Comparison of ENCODE assay signal across 18 cellular contexts in the genomic region with DNA sequence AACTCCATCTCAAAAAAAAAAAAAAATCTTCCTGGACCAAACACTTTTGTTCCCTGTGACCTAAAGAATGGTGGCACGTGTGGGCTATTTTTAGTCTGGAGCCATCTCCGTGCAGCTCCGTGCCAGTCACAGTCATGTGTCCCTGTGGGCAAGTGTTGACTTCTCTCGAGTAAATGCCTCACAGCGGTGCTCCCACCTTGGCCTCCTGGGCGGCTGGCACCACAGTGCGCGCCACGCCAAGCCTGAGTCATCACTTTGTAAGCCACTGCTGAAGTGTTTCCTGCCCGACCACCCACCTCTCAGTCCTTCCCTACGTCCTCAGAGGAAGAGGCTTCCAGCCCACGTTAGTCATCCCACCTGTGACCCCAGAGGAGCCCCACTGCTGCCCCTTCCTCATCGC. TPM values are rescaled to one million over a fixed set of nuclear protein-coding genes. Genes with fewer than 3 reads are reported as not detected.
DNase-seq lines count a peak whose midpoint lies in the region; ATAC-seq, FAIRE-seq and TF ChIP-seq lines count a peak whose summit lies in the region.
"Had no signal": no experiment of that assay in that cellular context is flagged by ENCODE, and none has a peak within 500 bp of the region (broad histone marks: within the 10 kb centered on the region; RNA-seq: fewer than 3 reads in every experiment).

No MANE protein-coding gene starts in this region.

- no peaks in the 10 kb centered on the region for H3K9me3 Mint-ChIP-seq in WTC11
- H3K9me3 Mint-ChIP-seq: activated naive CD4-positive, alpha-beta T cell treated with anti-CD3 and anti-CD28 coated beads, Interleukin-2, amount 50 U/mL, for 72 hours; IgD-negative memory B cell had no signal

- H3K27ac ChIP-seq in HepG2 (ENCODE audit: extremely low read length, insufficient read depth, low read length) (no peak overlapping the region), right lobe of liver (no peak overlapping the region), right cardiac atrium (ENCODE audit: low read length) (peak overlapping the region; percentile 37)
- H3K27ac ChIP-seq: neutrophil, spleen, thoracic aorta, VCaP had no signal

- no peaks in the 10 kb centered on the region for H3K9me3 ChIP-seq in HepG2 (ENCODE audit: low read length)
- H3K9me3 ChIP-seq in right lobe of liver = no peaks in the 10 kb centered on the region
- H3K9me3 ChIP-seq in right cardiac atrium (ENCODE audit: control insufficient read depth, low read length) = no peaks in the 10 kb centered on the region
- H3K9me3 ChIP-seq: neutrophil, spleen, thoracic aorta had no signal

- H2AFZ ChIP-seq in HepG2 (ENCODE audit: low read length) = no peak overlapping the region

- TF ChIP-seq POLR2A in HepG2 (IDR thresholded peaks at IDR 0.05; ENCODE audit: insufficient read depth in 1 of 2, low read depth in 2 of 2, low read length in 2 of 2) = no peak
- no peak for TF ChIP-seq POLR2A in right lobe of liver (IDR thresholded peaks at IDR 0.05)

- in situ Hi-C loops in HepG2 (cut with HindIII; ENCODE audit: extremely low pct_ligation_motif_present, low pct_unique_long_range_greater_than_20kb) = no loop called here

- intact Hi-C loops in HepG2 (cut with micrococcal nuclease; ENCODE audit: unreplicated experiment) (no loop called here), right lobe of liver (cut with DNase I) (no loop called here), right cardiac atrium (cut with DNase I) (loop anchor here in 1 of 4 donors (5.0 kb wide), 1 partner anchor 50 kb away; a partner anchor contains a TSS)

- H3K27me3 ChIP-seq in HepG2 (ENCODE audit: control insufficient read depth in 1 of 2, insufficient read depth in 2 of 2, low read length in 2 of 2) (no peaks in the 10 kb centered on the region), right lobe of liver (no peaks in the 10 kb centered on the region), right cardiac atrium (ENCODE audit: control insufficient read depth, insufficient read depth) (no peaks in the 10 kb centered on the region)
- H3K27me3 ChIP-seq: neutrophil, spleen had no signal

- H3K79me2 ChIP-seq in HepG2 (ENCODE audit: insufficient read depth, low read length) = no peaks in the 10 kb centered on the region

- no peak overlapping the region for H3K4me3 Mint-ChIP-seq in WTC11

- peaks cover 9 to 17% of the 10 kb centered on the region in 2 experiments; a peak in 4 of 5 replicates for H3K36me3 ChIP-seq in HepG2 (replicated peaks in 1 of 2; ENCODE audit: control insufficient read depth in 1 of 2, insufficient read depth in 2 of 2, low read length in 2 of 2)
- H3K36me3 ChIP-seq in right lobe of liver = no peaks in the 10 kb centered on the region
- H3K36me3 ChIP-seq: neutrophil had no signal

- no peak for TF ChIP-seq RAD21 in HepG2 (CRISPR knock-in tag; IDR thresholded peaks at IDR 0.05)

- FAIRE-seq in HepG2 (lab: Jason Lieb, UNC) = no peak

- H3K4me3 ChIP-seq in HepG2 (replicated peaks in 1 of 3; ENCODE audit: insufficient read depth in 1 of 3, low read depth in 2 of 3, low read length in 3 of 3) (no peak overlapping the region), right lobe of liver (no peak overlapping the region), right cardiac atrium (ENCODE audit: low read length) (no peak overlapping the region)
- H3K4me3 ChIP-seq: spleen, thoracic aorta had no signal

- no peaks in the 10 kb centered on the region for H3K4me1 Mint-ChIP-seq in WTC11

- H3K27me3 Mint-ChIP-seq in WTC11 (ENCODE audit: low read depth) = no peaks in the 10 kb centered on the region
- H3K27me3 Mint-ChIP-seq: IgD-negative memory B cell had no signal

- DNase-seq in HepG2 (ENCODE audit: low spot score) (no peak), right lobe of liver (no peak), WTC11 (ENCODE audit: low spot score) (no peak), right cardiac atrium (peak in 2 of 3 donors; percentile 43 to 71), midbrain (lab: John Stamatoyannopoulos, UW) (no peak), SHP77 treated with DMSO at 0.1 percent for 48 hours (lab: John Stamatoyannopoulos, UW) (no peak), NCI-H526 (lab: John Stamatoyannopoulos, UW) (no peak)
- DNase-seq: NCI-H1694 treated with DMSO at 0.1 percent for 48 hours, NCI-H774, spleen had no signal

- ATAC-seq in HepG2 (no peak), right lobe of liver (no peak), WTC11 (no peak), right cardiac atrium (peak; percentile 69 to 89), HG02759 (IDR thresholded peaks at IDR 0.05; ENCODE audit: unreplicated experiment) (no peak)

- H3K36me3 Mint-ChIP-seq in WTC11 = peaks cover 6% of the 10 kb centered on the region

- H3K4me1 ChIP-seq in HepG2 (ENCODE audit: insufficient read depth, low read length) = peaks cover 23% of the 10 kb centered on the region
- H3K4me1 ChIP-seq in right lobe of liver = peaks cover 0 to 8% (median 0%) of the 10 kb centered on the region in 4 donors
- no peaks in the 10 kb centered on the region for H3K4me1 ChIP-seq in right cardiac atrium (ENCODE audit: control insufficient read depth, insufficient read depth, low read length)

- H3K9ac ChIP-seq in HepG2 (ENCODE audit: insufficient read depth, low read depth, low read length) = no peak overlapping the region

- POLR2A ChIA-PET in HepG2 (lab: Yijun Ruan, JAX) (no interaction called here), WTC11 (lab: Charles Lee) (no interaction called here)

- WGBS in HepG2 (ENCODE audit: low lambda C conversion rate) = 95% methylated on average over 13 of the region's 13 CpGs
- WGBS in right lobe of liver (ENCODE audit: insufficient coverage, low coverage, low lambda C conversion rate, missing lambda C conversion rate) = 64% methylated on average over 4 of the region's 13 CpGs
- 62% methylated on average over 13 of the region's 13 CpGs for WGBS in right cardiac atrium

- CTCF ChIA-PET in HepG2 (lab: Yijun Ruan, JAX; ENCODE audit: low intra/inter-chr PET ratio, low total read pairs) (no interaction called here), WTC11 (lab: Charles Lee) (interaction anchor here (1.3 to 1.5 kb wide), 2 partner anchors 17 to 51 kb away, joined by 3 to 4 read pairs; no protein-coding TSS in a partner anchor)

- BruUV-seq in HepG2 (replicated peaks; lab: Mats Ljungman, UMichigan) = no TSS peak

- TF ChIP-seq EP300 in HepG2 (IDR thresholded peaks at IDR 0.05; ENCODE audit: low read depth in 2 of 2, low read length in 2 of 2) (no peak), HepG2 (CRISPR knock-in tag; IDR thresholded peaks at IDR 0.05; ENCODE audit: borderline replicate concordance) (no peak)

- H4K20me1 ChIP-seq in HepG2 (ENCODE audit: insufficient read depth, low read length) = no peaks in the 10 kb centered on the region

- peak overlapping the region; percentile 83 for H3K27ac Mint-ChIP-seq in WTC11
- H3K27ac Mint-ChIP-seq: IgD-negative memory B cell had no signal

- TF ChIP-seq CTCF in HepG2 (CRISPR knock-in tag; IDR thresholded peaks at IDR 0.05) (no peak), right lobe of liver (IDR thresholded peaks at IDR 0.05) (no peak), WTC11 (IDR thresholded peaks at IDR 0.05) (no peak)

- H3K4me2 ChIP-seq in HepG2 (ENCODE audit: low read depth, low read length) = no peak overlapping the region

RNA-seq across cellular contexts. Expression of a gene that starts 10.9 kb away (rescaled TPM):
- total RNA-seq in HepG2 (2016; rRNA removed; fragmentation: Illumina TruSeq; extraction: Trizol) (12.4 and 22.3 TPM in 2 replicates), right lobe of liver (10 to 100 TPM in 5 of 6 experiments, 1 to 10 TPM in 1; 9.6 to 30.4 (median 20.2) TPM), WTC11 (2021) (36.0 to 40.0 TPM (median 37.1 TPM) in 3 replicates), right cardiac atrium (10 to 100 TPM; 13.6 to 24.4 (median 18.7) TPM)
- total RNA-seq in HepG2 (2016; cell fraction: cytosol; rRNA removed; fragmentation: Illumina TruSeq; extraction: Trizol; ENCODE audit: low read depth) = 6.5 and 7.4 TPM in 2 replicates
- total RNA-seq in HepG2 (2016; cell fraction: insoluble cytoplasmic fraction; rRNA removed; fragmentation: Illumina TruSeq; extraction: Trizol) = 9.5 and 21.5 TPM in 2 replicates
- total RNA-seq in HepG2 (2016; cell fraction: membrane; rRNA removed; fragmentation: Illumina TruSeq; extraction: Trizol) = 8.1 and 9.0 TPM in 2 replicates
- total RNA-seq in HepG2 (2016; cell fraction: nucleus; rRNA removed; fragmentation: Illumina TruSeq; extraction: Trizol) = 22.1 and 27.5 TPM in 2 replicates
- polyA plus RNA-seq in HepG2 (2011; rRNA removed) (41.8 and 63.2 TPM in 2 replicates), right cardiac atrium (22.5 TPM)
- polyA plus RNA-seq in HepG2 (2011; cell fraction: cytosol; rRNA removed) = 20.9 and 28.4 TPM in 2 replicates
- polyA plus RNA-seq in HepG2 (2011; cell fraction: nucleus; rRNA removed) = 726 and 860 TPM in 2 replicates
- 33.2 and 40.0 TPM in 2 replicates for polyA plus RNA-seq in HepG2 (2012)
- 5.4 and 7.5 TPM in 2 replicates for polyA plus RNA-seq in HepG2 (2016; cell fraction: cytosol; fragmentation: Illumina TruSeq; extraction: Trizol; ENCODE audit: low read depth)
- polyA plus RNA-seq in HepG2 (2016; cell fraction: insoluble cytoplasmic fraction; fragmentation: Illumina TruSeq; extraction: Trizol; ENCODE audit: low read depth) = 16.9 and 19.6 TPM in 2 replicates
- 6.9 and 9.6 TPM in 2 replicates for polyA plus RNA-seq in HepG2 (2016; cell fraction: membrane; fragmentation: Illumina TruSeq; extraction: Trizol; ENCODE audit: low read depth)
- polyA plus RNA-seq in HepG2 (2016; cell fraction: nucleus; fragmentation: Illumina TruSeq; extraction: Trizol; ENCODE audit: insufficient read depth, low read depth) = 83.7 and 89.3 TPM in 2 replicates
- 14.8 and 25.5 TPM in 2 replicates for polyA minus RNA-seq in HepG2 (2011; rRNA and poly(A)+ RNA removed; ENCODE audit: low replicate concordance)
- polyA minus RNA-seq in HepG2 (2011; cell fraction: cytosol; rRNA and poly(A)+ RNA removed) = 12.8 and 13.5 TPM in 2 replicates
- polyA minus RNA-seq in HepG2 (2011; cell fraction: nucleus; rRNA and poly(A)+ RNA removed) = 52.1 and 55.8 TPM in 2 replicates

RNA-seq across cellular contexts. Expression of a gene that starts 11.1 kb away (rescaled TPM):
- total RNA-seq in HepG2 (2016; rRNA removed; fragmentation: Illumina TruSeq; extraction: Trizol) = 19.3 and 42.1 TPM in 2 replicates
- total RNA-seq in HepG2 (2016; cell fraction: cytosol; rRNA removed; fragmentation: Illumina TruSeq; extraction: Trizol; ENCODE audit: low read depth) = 44.1 and 48.5 TPM in 2 replicates
- 18.4 and 43.0 TPM in 2 replicates for total RNA-seq in HepG2 (2016; cell fraction: insoluble cytoplasmic fraction; rRNA removed; fragmentation: Illumina TruSeq; extraction: Trizol)
- 47.3 and 50.8 TPM in 2 replicates for total RNA-seq in HepG2 (2016; cell fraction: membrane; rRNA removed; fragmentation: Illumina TruSeq; extraction: Trizol)
- 29.1 and 32.9 TPM in 2 replicates for total RNA-seq in HepG2 (2016; cell fraction: nucleus; rRNA removed; fragmentation: Illumina TruSeq; extraction: Trizol)
- 40.0 and 48.0 TPM in 2 replicates for polyA plus RNA-seq in HepG2 (2011; rRNA removed)
- 45.1 and 55.2 TPM in 2 replicates for polyA plus RNA-seq in HepG2 (2011; cell fraction: cytosol; rRNA removed)
- polyA plus RNA-seq in HepG2 (2011; cell fraction: nucleus; rRNA removed) = 42.8 and 53.8 TPM in 2 replicates
- polyA plus RNA-seq in HepG2 (2012) = 30.1 and 30.6 TPM in 2 replicates
- 22.8 and 30.9 TPM in 2 replicates for polyA plus RNA-seq in HepG2 (2016; cell fraction: cytosol; fragmentation: Illumina TruSeq; extraction: Trizol; ENCODE audit: low read depth)
- polyA plus RNA-seq in HepG2 (2016; cell fraction: insoluble cytoplasmic fraction; fragmentation: Illumina TruSeq; extraction: Trizol; ENCODE audit: low read depth) = 20.3 and 20.6 TPM in 2 replicates
- polyA plus RNA-seq in HepG2 (2016; cell fraction: membrane; fragmentation: Illumina TruSeq; extraction: Trizol; ENCODE audit: low read depth) = 24.3 and 28.8 TPM in 2 replicates
- polyA plus RNA-seq in HepG2 (2016; cell fraction: nucleus; fragmentation: Illumina TruSeq; extraction: Trizol; ENCODE audit: insufficient read depth, low read depth) = 57.8 and 59.9 TPM in 2 replicates
- 17.2 and 64.0 TPM in 2 replicates for polyA minus RNA-seq in HepG2 (2011; rRNA and poly(A)+ RNA removed; ENCODE audit: low replicate concordance)
- polyA minus RNA-seq in HepG2 (2011; cell fraction: cytosol; rRNA and poly(A)+ RNA removed) = 31.0 and 31.1 TPM in 2 replicates
- polyA minus RNA-seq in HepG2 (2011; cell fraction: nucleus; rRNA and poly(A)+ RNA removed) = 16.2 and 18.9 TPM in 2 replicates
- 10 to 100 TPM; 13.5 to 23.4 (median 16.2) TPM for total RNA-seq in right lobe of liver
- 20.4 to 24.0 TPM (median 22.5 TPM) in 3 replicates for total RNA-seq in WTC11 (2021)
- 10 to 100 TPM; 27.9 to 34.0 (median 30.5) TPM for total RNA-seq in right cardiac atrium
- 28.9 TPM for polyA plus RNA-seq in right cardiac atrium

RNA-seq across cellular contexts. Expression of a gene that starts 35.7 kb away (rescaled TPM):
- total RNA-seq in HepG2 (2016; rRNA removed; fragmentation: Illumina TruSeq; extraction: Trizol) (0.13 TPM in 1 of 2 replicates, not detected in the other), right lobe of liver (not detected), WTC11 (2021) (0.46 to 0.76 TPM (median 0.53 TPM) in 3 replicates), right cardiac atrium (1 to 10 TPM; 2.3 to 7.5 (median 4.6) TPM)
- not detected in 2 replicates for total RNA-seq in HepG2 (2016; cell fraction: cytosol; rRNA removed; fragmentation: Illumina TruSeq; extraction: Trizol; ENCODE audit: low read depth)
- 0.11 TPM in 1 of 2 replicates, not detected in the other for total RNA-seq in HepG2 (2016; cell fraction: insoluble cytoplasmic fraction; rRNA removed; fragmentation: Illumina TruSeq; extraction: Trizol)
- total RNA-seq in HepG2 (2016; cell fraction: membrane; rRNA removed; fragmentation: Illumina TruSeq; extraction: Trizol) = not detected in 2 replicates
- 0.38 TPM in 1 of 2 replicates, not detected in the other for total RNA-seq in HepG2 (2016; cell fraction: nucleus; rRNA removed; fragmentation: Illumina TruSeq; extraction: Trizol)
- polyA plus RNA-seq in HepG2 (2011; rRNA removed) (0.10 and 0.15 TPM in 2 replicates), right cardiac atrium (1.0 TPM)
- polyA plus RNA-seq in HepG2 (2011; cell fraction: cytosol; rRNA removed) = 0.08 and 0.12 TPM in 2 replicates
- polyA plus RNA-seq in HepG2 (2011; cell fraction: nucleus; rRNA removed) = 1.7 and 2.2 TPM in 2 replicates
- polyA plus RNA-seq in HepG2 (2012) = 0.19 and 0.20 TPM in 2 replicates
- polyA plus RNA-seq in HepG2 (2016; cell fraction: cytosol; fragmentation: Illumina TruSeq; extraction: Trizol; ENCODE audit: low read depth) = not detected in 2 replicates
- polyA plus RNA-seq in HepG2 (2016; cell fraction: insoluble cytoplasmic fraction; fragmentation: Illumina TruSeq; extraction: Trizol; ENCODE audit: low read depth) = 0.17 TPM in 1 of 2 replicates, not detected in the other
- not detected in 2 replicates for polyA plus RNA-seq in HepG2 (2016; cell fraction: membrane; fragmentation: Illumina TruSeq; extraction: Trizol; ENCODE audit: low read depth)
- polyA plus RNA-seq in HepG2 (2016; cell fraction: nucleus; fragmentation: Illumina TruSeq; extraction: Trizol; ENCODE audit: insufficient read depth, low read depth) = not detected in 2 replicates
- polyA minus RNA-seq in HepG2 (2011; rRNA and poly(A)+ RNA removed; ENCODE audit: low replicate concordance) = 0.32 TPM in 1 of 2 replicates, not detected in the other
- not detected in 2 replicates for polyA minus RNA-seq in HepG2 (2011; cell fraction: cytosol; rRNA and poly(A)+ RNA removed)
- polyA minus RNA-seq in HepG2 (2011; cell fraction: nucleus; rRNA and poly(A)+ RNA removed) = 0.50 TPM in 1 of 2 replicates, not detected in the other
- total RNA-seq: SK-MEL-5 had no signal
- polyA plus RNA-seq: esophagus, IgD-negative memory B cell, spleen had no signal

RNA-seq across cellular contexts. Expression of a gene that starts 43.3 kb away (rescaled TPM):
- 27.1 and 43.4 TPM in 2 replicates for total RNA-seq in HepG2 (2016; rRNA removed; fragmentation: Illumina TruSeq; extraction: Trizol)
- 72.9 and 78.4 TPM in 2 replicates for total RNA-seq in HepG2 (2016; cell fraction: cytosol; rRNA removed; fragmentation: Illumina TruSeq; extraction: Trizol; ENCODE audit: low read depth)
- 23.7 and 43.2 TPM in 2 replicates for total RNA-seq in HepG2 (2016; cell fraction: insoluble cytoplasmic fraction; rRNA removed; fragmentation: Illumina TruSeq; extraction: Trizol)
- total RNA-seq in HepG2 (2016; cell fraction: membrane; rRNA removed; fragmentation: Illumina TruSeq; extraction: Trizol) = 74.7 and 83.2 TPM in 2 replicates
- total RNA-seq in HepG2 (2016; cell fraction: nucleus; rRNA removed; fragmentation: Illumina TruSeq; extraction: Trizol) = 38.5 and 40.4 TPM in 2 replicates
- polyA plus RNA-seq in HepG2 (2011; rRNA removed) = 44.1 and 56.8 TPM in 2 replicates
- 43.1 and 61.0 TPM in 2 replicates for polyA plus RNA-seq in HepG2 (2011; cell fraction: cytosol; rRNA removed)
- polyA plus RNA-seq in HepG2 (2011; cell fraction: nucleus; rRNA removed) = 170 and 187 TPM in 2 replicates
- 22.9 and 33.5 TPM in 2 replicates for polyA plus RNA-seq in HepG2 (2012)
- polyA plus RNA-seq in HepG2 (2016; cell fraction: cytosol; fragmentation: Illumina TruSeq; extraction: Trizol; ENCODE audit: low read depth) = 7.9 and 8.6 TPM in 2 replicates
- polyA plus RNA-seq in HepG2 (2016; cell fraction: insoluble cytoplasmic fraction; fragmentation: Illumina TruSeq; extraction: Trizol; ENCODE audit: low read depth) = 17.6 and 23.7 TPM in 2 replicates
- polyA plus RNA-seq in HepG2 (2016; cell fraction: membrane; fragmentation: Illumina TruSeq; extraction: Trizol; ENCODE audit: low read depth) = 13.1 and 13.7 TPM in 2 replicates
- 99.7 and 100 TPM in 2 replicates for polyA plus RNA-seq in HepG2 (2016; cell fraction: nucleus; fragmentation: Illumina TruSeq; extraction: Trizol; ENCODE audit: insufficient read depth, low read depth)
- 44.8 and 70.0 TPM in 2 replicates for polyA minus RNA-seq in HepG2 (2011; rRNA and poly(A)+ RNA removed; ENCODE audit: low replicate concordance)
- polyA minus RNA-seq in HepG2 (2011; cell fraction: cytosol; rRNA and poly(A)+ RNA removed) = 34.6 and 36.4 TPM in 2 replicates
- polyA minus RNA-seq in HepG2 (2011; cell fraction: nucleus; rRNA and poly(A)+ RNA removed) = 46.0 and 49.1 TPM in 2 replicates
- total RNA-seq in right lobe of liver = 10 to 100 TPM; 29.4 to 82.4 (median 46.4) TPM
- total RNA-seq in WTC11 (2021) = 61.5 to 71.7 TPM (median 65.5 TPM) in 3 replicates
- 10 to 100 TPM; 31.0 to 34.7 (median 33.5) TPM for total RNA-seq in right cardiac atrium
- polyA plus RNA-seq in right cardiac atrium = 20.8 TPM

RNA-seq across cellular contexts. Expression of a gene that starts 48.2 kb away (rescaled TPM):
- total RNA-seq in HepG2 (2016; rRNA removed; fragmentation: Illumina TruSeq; extraction: Trizol) = 1.3 and 1.8 TPM in 2 replicates
- total RNA-seq in HepG2 (2016; cell fraction: cytosol; rRNA removed; fragmentation: Illumina TruSeq; extraction: Trizol; ENCODE audit: low read depth) = 0.61 and 0.62 TPM in 2 replicates
- total RNA-seq in HepG2 (2016; cell fraction: insoluble cytoplasmic fraction; rRNA removed; fragmentation: Illumina TruSeq; extraction: Trizol) = 1.6 TPM in 2 replicates
- total RNA-seq in HepG2 (2016; cell fraction: membrane; rRNA removed; fragmentation: Illumina TruSeq; extraction: Trizol) = 1.4 and 1.7 TPM in 2 replicates
- 0.31 and 0.50 TPM in 2 replicates for total RNA-seq in HepG2 (2016; cell fraction: nucleus; rRNA removed; fragmentation: Illumina TruSeq; extraction: Trizol)
- polyA plus RNA-seq in HepG2 (2011; rRNA removed) = 4.9 and 6.0 TPM in 2 replicates
- 4.4 and 5.4 TPM in 2 replicates for polyA plus RNA-seq in HepG2 (2011; cell fraction: cytosol; rRNA removed)
- 1.8 TPM in 2 replicates for polyA plus RNA-seq in HepG2 (2011; cell fraction: nucleus; rRNA removed)
- 3.9 TPM in 2 replicates for polyA plus RNA-seq in HepG2 (2012)
- 0.29 and 0.36 TPM in 2 replicates for polyA plus RNA-seq in HepG2 (2016; cell fraction: cytosol; fragmentation: Illumina TruSeq; extraction: Trizol; ENCODE audit: low read depth)
- 1.2 and 1.6 TPM in 2 replicates for polyA plus RNA-seq in HepG2 (2016; cell fraction: insoluble cytoplasmic fraction; fragmentation: Illumina TruSeq; extraction: Trizol; ENCODE audit: low read depth)
- 0.61 and 0.72 TPM in 2 replicates for polyA plus RNA-seq in HepG2 (2016; cell fraction: membrane; fragmentation: Illumina TruSeq; extraction: Trizol; ENCODE audit: low read depth)
- polyA plus RNA-seq in HepG2 (2016; cell fraction: nucleus; fragmentation: Illumina TruSeq; extraction: Trizol; ENCODE audit: insufficient read depth, low read depth) = 0.55 and 1.4 TPM in 2 replicates
- 1.6 and 8.6 TPM in 2 replicates for polyA minus RNA-seq in HepG2 (2011; rRNA and poly(A)+ RNA removed; ENCODE audit: low replicate concordance)
- 1.8 and 2.5 TPM in 2 replicates for polyA minus RNA-seq in HepG2 (2011; cell fraction: cytosol; rRNA and poly(A)+ RNA removed)
- polyA minus RNA-seq in HepG2 (2011; cell fraction: nucleus; rRNA and poly(A)+ RNA removed) = 0.26 and 0.50 TPM in 2 replicates
- total RNA-seq in right lobe of liver = not detected
- 0.89 to 1.4 TPM (median 1.4 TPM) in 3 replicates for total RNA-seq in WTC11 (2021)
- total RNA-seq in right cardiac atrium = not detected
- polyA plus RNA-seq in right cardiac atrium = not detected
- total RNA-seq: spleen, thoracic aorta had no signal
- polyA plus RNA-seq: spleen had no signal

Comparison
In these comparisons a context has a peak if more than half of its experiments do, and no peak if none do; other contexts are left out.
1. ATAC-seq: peak in right cardiac atrium (2 of 2); none in HepG2 (single experiment), right lobe of liver (0 of 4), WTC11 (single experiment) and HG02759 (single experiment).
2. DNase-seq: peak in right cardiac atrium (2 of 3); none in HepG2 (single experiment), right lobe of liver (0 of 3), WTC11 (single experiment), midbrain (single experiment), SHP77 treated with DMSO at 0.1 percent for 48 hours (single experiment) and NCI-H526 (0 of 2).